In the genomic region with DNA sequence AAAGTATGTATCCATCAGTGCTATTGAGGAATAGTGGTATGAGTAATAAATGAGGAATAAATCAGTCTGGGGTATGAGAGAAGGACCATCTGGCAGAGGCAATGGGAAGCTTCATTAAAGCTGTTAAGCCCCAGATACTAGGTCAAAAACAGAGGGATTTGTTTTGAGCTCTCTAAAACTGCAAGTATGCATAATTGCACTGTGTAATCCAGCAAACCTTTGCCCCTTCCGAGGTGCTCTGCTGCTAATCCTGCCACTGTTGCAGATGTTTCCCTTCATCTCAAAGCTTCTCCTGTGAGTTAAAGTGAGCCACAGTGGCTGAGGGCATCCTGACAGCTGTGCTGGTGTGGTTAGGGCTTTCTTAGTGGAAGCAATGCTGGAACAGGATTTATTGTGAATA, we compare ENCODE assay signal across 32 cellular contexts.
"Had no signal": no experiment of that assay in that cellular context is flagged by ENCODE, and none has a peak within 500 bp of the region (broad histone marks: within the 10 kb centered on the region; RNA-seq: fewer than 3 reads in every experiment).

No MANE protein-coding gene starts in this region.

- H3K27me3 Mint-ChIP-seq: activated CD8-positive, alpha-beta memory T cell treated with anti-CD3 and anti-CD28 coated beads, Interleukin-2, amount 10 ng/mL, durations not matched to agents 7 days and 5 days; natural killer cell treated with Interleukin-12 subunit alpha and Interleukin-12 subunit beta and Interleukin-15 and Interleukin-18, amount 100 ng/mL, for 72 hours; stimulated activated memory B cell treated with anti-CD40 and anti-IgM and Interleukin-4, amounts not matched to agents 10 μg/mL and 1 μg/mL and 100 μg/mL, for 72 hours; stimulated activated naive CD8-positive, alpha-beta T cell treated with anti-CD3 and anti-CD28 coated beads, Interleukin-15, amount 100 ng/mL, for 72 hours had no signal

- ATAC-seq: activated CD8-positive, alpha-beta memory T cell treated with anti-CD3 and anti-CD28 coated beads, Interleukin-2, amount 10 ng/mL, durations not matched to agents 7 days and 5 days; activated CD8-positive, alpha-beta T cell treated with anti-CD3 and anti-CD28 coated beads, Interleukin-2, amount 10 ng/mL, durations not matched to agents 7 days and 5 days; activated naive CD4-positive, alpha-beta T cell treated with anti-CD3 and anti-CD28 coated beads, Interleukin-2, amount 50 U/mL, for 72 hours; body of pancreas; gastroesophageal sphincter; left ventricle myocardium superior; mucosa of descending colon; natural killer cell treated with Interleukin-12 subunit alpha and Interleukin-12 subunit beta and Interleukin-15 and Interleukin-18, amount 100 ng/mL, for 72 hours; stimulated activated naive CD8-positive, alpha-beta T cell treated with anti-CD3 and anti-CD28 coated beads, Interleukin-15, amount 100 ng/mL, for 72 hours had no signal

- H3K36me3 Mint-ChIP-seq: activated CD8-positive, alpha-beta memory T cell treated with anti-CD3 and anti-CD28 coated beads, Interleukin-2, amount 10 ng/mL, durations not matched to agents 7 days and 5 days; activated naive CD4-positive, alpha-beta T cell treated with anti-CD3 and anti-CD28 coated beads, Interleukin-2, amount 50 U/mL, for 72 hours; natural killer cell treated with Interleukin-12 subunit alpha and Interleukin-12 subunit beta and Interleukin-15 and Interleukin-18, amount 100 ng/mL, for 72 hours; stimulated activated memory B cell treated with anti-CD40 and anti-IgM and Interleukin-4, amounts not matched to agents 10 μg/mL and 1 μg/mL and 100 μg/mL, for 72 hours had no signal

- H3K36me3 ChIP-seq: colonic mucosa, gastroesophageal sphincter, ovary, sigmoid colon, thyroid gland, upper lobe of left lung, vagina had no signal

- H3K27me3 ChIP-seq: body of pancreas, colonic mucosa, gastroesophageal sphincter, hepatocyte, ovary, sigmoid colon, thyroid gland, upper lobe of left lung, vagina had no signal

- H3K4me1 Mint-ChIP-seq: activated CD8-positive, alpha-beta memory T cell treated with anti-CD3 and anti-CD28 coated beads, Interleukin-2, amount 10 ng/mL, durations not matched to agents 7 days and 5 days; stimulated activated memory B cell treated with anti-CD40 and anti-IgM and Interleukin-4, amounts not matched to agents 10 μg/mL and 1 μg/mL and 100 μg/mL, for 72 hours; stimulated activated naive CD8-positive, alpha-beta T cell treated with anti-CD3 and anti-CD28 coated beads, Interleukin-15, amount 100 ng/mL, for 72 hours had no signal

- FAIRE-seq: small intestine, TTC549 had no signal

- H3K4me1 ChIP-seq: colonic mucosa, gastroesophageal sphincter, sigmoid colon, thyroid gland, upper lobe of left lung, vagina had no signal

- H3K4me2 ChIP-seq: hepatocyte had no signal

- H3K9me3 ChIP-seq: body of pancreas, colonic mucosa, gastroesophageal sphincter, mucosa of descending colon, ovary, sigmoid colon, thyroid gland, upper lobe of left lung, vagina had no signal

- H3K4me3 ChIP-seq: body of pancreas, colonic mucosa, gastroesophageal sphincter, hepatocyte, mucosa of descending colon, ovary, sigmoid colon, thyroid gland, upper lobe of left lung, vagina had no signal

- H3K9me3 Mint-ChIP-seq: activated T-helper 2 cell treated with anti-CD3 and anti-CD28 coated beads, Interferon-gamma antibody, Interleukin-2, Interleukin-4, amounts not matched to agents 10 μg/mL and 5 μg/mL and 100 μg/mL, durations not matched to agents 14 hours and 24 hours and 36 hours; stimulated activated memory B cell treated with anti-CD40 and anti-IgM and Interleukin-4, amounts not matched to agents 10 μg/mL and 1 μg/mL and 100 μg/mL, for 72 hours; stimulated activated naive CD8-positive, alpha-beta T cell treated with anti-CD3 and anti-CD28 coated beads, Interleukin-15, amount 100 ng/mL, for 72 hours; T-helper 1 cell treated with Interleukin-12 subunit alpha and Interleukin-12 subunit beta and Interleukin-4 antibody, amounts not matched to agents 30 μg/mL and 1 μg/mL, for 36 hours had no signal

- DNase-seq: activated CD4-positive, alpha-beta T cell treated with anti-CD3 and anti-CD28 coated beads for 1 hour; activated CD8-positive, alpha-beta memory T cell treated with anti-CD3 and anti-CD28 coated beads, Interleukin-2, amount 10 ng/mL, durations not matched to agents 7 days and 5 days; activated CD8-positive, alpha-beta T cell treated with anti-CD3 and anti-CD28 coated beads, Interleukin-2, amount 10 ng/mL, durations not matched to agents 7 days and 5 days; activated T-cell treated with anti-CD3 and anti-CD28 coated beads, Interleukin-2, amount 50 U/mL, for 48 hours; body of pancreas; cerebellar nuclear complex; colonic mucosa; effector memory CD4-positive, alpha-beta T cell; erythroblast; islet precursor cell; left ventricle myocardium superior; mucosa of descending colon; ovary; sigmoid colon; small intestine; stimulated activated CD4-positive, alpha-beta T cell treated with anti-CD3 and anti-CD28 coated beads, Interleukin-1b, Interleukin-23, amount 100 ng/mL, for 48 hours; stimulated activated CD4-positive, alpha-beta T cell treated with anti-CD3 and anti-CD28 coated beads, Interleukin-4, amount 100 ng/mL, for 4 hours; stimulated activated CD8-positive, alpha-beta memory T cell treated with anti-CD3 and anti-CD28 coated beads, Interleukin-4, amount 100 ng/mL, for 48 hours; stimulated activated naive CD8-positive, alpha-beta T cell treated with anti-CD3 and anti-CD28 coated beads, Interleukin-15, amount 100 ng/mL, for 72 hours; T-helper 9 cell; thyroid gland; upper lobe of left lung had no signal

- H3K27ac Mint-ChIP-seq: activated CD8-positive, alpha-beta memory T cell treated with anti-CD3 and anti-CD28 coated beads, Interleukin-2, amount 10 ng/mL, durations not matched to agents 7 days and 5 days; activated CD8-positive, alpha-beta T cell treated with anti-CD3 and anti-CD28 coated beads, Interleukin-2, amount 10 ng/mL, durations not matched to agents 7 days and 5 days; activated naive CD4-positive, alpha-beta T cell treated with anti-CD3 and anti-CD28 coated beads, Interleukin-2, amount 50 U/mL, for 72 hours; activated T-helper 2 cell treated with anti-CD3 and anti-CD28 coated beads, Interferon-gamma antibody, Interleukin-2, Interleukin-4, amounts not matched to agents 10 μg/mL and 5 μg/mL and 100 μg/mL, durations not matched to agents 14 hours and 24 hours and 36 hours; natural killer cell treated with Interleukin-12 subunit alpha and Interleukin-12 subunit beta and Interleukin-15 and Interleukin-18, amount 100 ng/mL, for 72 hours; progenitor cell of endocrine pancreas; stimulated activated memory B cell treated with anti-CD40 and anti-IgM and Interleukin-4, amounts not matched to agents 10 μg/mL and 1 μg/mL and 100 μg/mL, for 72 hours; stimulated activated naive CD8-positive, alpha-beta T cell treated with anti-CD3 and anti-CD28 coated beads, Interleukin-15, amount 100 ng/mL, for 72 hours; T-helper 1 cell treated with Interleukin-12 subunit alpha and Interleukin-12 subunit beta and Interleukin-4 antibody, amounts not matched to agents 30 μg/mL and 1 μg/mL, for 36 hours had no signal

- H2AFZ ChIP-seq: hepatocyte had no signal

- H3K27ac ChIP-seq: body of pancreas, colonic mucosa, gastroesophageal sphincter, hepatocyte, ovary, sigmoid colon, thyroid gland, upper lobe of left lung, vagina had no signal

- H3K79me2 ChIP-seq: hepatocyte had no signal

- H3K4me3 Mint-ChIP-seq: activated CD8-positive, alpha-beta memory T cell treated with anti-CD3 and anti-CD28 coated beads, Interleukin-2, amount 10 ng/mL, durations not matched to agents 7 days and 5 days; activated CD8-positive, alpha-beta T cell treated with anti-CD3 and anti-CD28 coated beads, Interleukin-2, amount 10 ng/mL, durations not matched to agents 7 days and 5 days; natural killer cell treated with Interleukin-12 subunit alpha and Interleukin-12 subunit beta and Interleukin-15 and Interleukin-18, amount 100 ng/mL, for 72 hours; stimulated activated memory B cell treated with anti-CD40 and anti-IgM and Interleukin-4, amounts not matched to agents 10 μg/mL and 1 μg/mL and 100 μg/mL, for 72 hours; stimulated activated naive CD8-positive, alpha-beta T cell treated with anti-CD3 and anti-CD28 coated beads, Interleukin-15, amount 100 ng/mL, for 72 hours; T-helper 1 cell treated with Interleukin-12 subunit alpha and Interleukin-12 subunit beta and Interleukin-4 antibody, amounts not matched to agents 30 μg/mL and 1 μg/mL, for 36 hours had no signal
